7 cellular contexts compared by ENCODE assay signal in the genomic region with DNA sequence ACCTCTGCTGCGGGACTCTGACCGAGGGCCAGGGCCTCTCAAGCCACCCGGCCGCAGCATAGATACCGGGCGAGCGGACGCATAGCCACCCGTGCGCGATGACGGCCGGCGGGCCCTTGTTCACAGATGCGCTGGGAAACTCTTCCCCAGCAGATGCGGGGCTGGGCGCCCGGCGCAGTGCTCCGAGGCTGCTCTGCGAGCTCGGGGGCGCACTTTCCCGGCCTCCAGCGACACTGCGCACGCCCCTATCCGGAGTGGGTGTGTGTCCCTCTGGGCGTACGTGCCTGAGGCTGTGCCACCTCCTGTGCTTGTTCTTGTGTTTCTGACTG.
DNase-seq lines count a peak whose midpoint lies in the region; ATAC-seq and TF ChIP-seq lines count a peak whose summit lies in the region.

No MANE protein-coding gene starts in this region.

- peak overlapping the region; percentile 65 for H3K4me3 Mint-ChIP-seq in central memory CD8-positive, alpha-beta T cell
- peak overlapping the region; percentile 56 for H3K4me3 Mint-ChIP-seq in mesothelial cell of epicardium
- peak overlapping the region in 2 of 5 donors; percentile 22 to 29 for H3K4me3 Mint-ChIP-seq in immature natural killer cell

- H3K4me1 Mint-ChIP-seq in central memory CD8-positive, alpha-beta T cell: peaks cover 9% of the 10 kb centered on the region
- H3K4me1 Mint-ChIP-seq in mesothelial cell of epicardium (peaks cover 13% of the 10 kb centered on the region), immature natural killer cell (peaks cover 6 to 8% of the 10 kb centered on the region in 2 donors)

- no peak for DNase-seq in central memory CD8-positive, alpha-beta T cell (ENCODE audit: low spot score in 2 of 2)
- DNase-seq in mesothelial cell of epicardium (ENCODE audit: low spot score in 2 of 2, unreplicated experiment in 2 of 2): peak in 1 of 2 experiments; percentile 42
- no peak for DNase-seq in NCI-H2107 (lab: John Stamatoyannopoulos, UW)
- no peak for DNase-seq in OCI-M2 (lab: John Stamatoyannopoulos, UW; ENCODE audit: unreplicated experiment)
- no peak for DNase-seq in immature natural killer cell

- no peaks in the 10 kb centered on the region for H3K36me3 Mint-ChIP-seq in central memory CD8-positive, alpha-beta T cell (ENCODE audit: insufficient read depth)
- no peaks in the 10 kb centered on the region for H3K36me3 Mint-ChIP-seq in mesothelial cell of epicardium
- peaks cover 0 to 5% (median 0%) of the 10 kb centered on the region in 3 donors for H3K36me3 Mint-ChIP-seq in immature natural killer cell

- H3K9me3 Mint-ChIP-seq in central memory CD8-positive, alpha-beta T cell: no peaks in the 10 kb centered on the region
- H3K9me3 Mint-ChIP-seq in mesothelial cell of epicardium (no peaks in the 10 kb centered on the region), immature natural killer cell (no peaks in the 10 kb centered on the region)

- TF ChIP-seq CTCF in mesothelial cell of epicardium (IDR thresholded peaks at IDR 0.05; ENCODE audit: unreplicated experiment): no peak

- H3K27me3 Mint-ChIP-seq in central memory CD8-positive, alpha-beta T cell: peaks cover 87% of the 10 kb centered on the region
- peaks cover 100% of the 10 kb centered on the region for H3K27me3 Mint-ChIP-seq in mesothelial cell of epicardium (ENCODE audit: low read depth)
- peaks cover 11 to 57% (median 29%) of the 10 kb centered on the region in 3 donors for H3K27me3 Mint-ChIP-seq in immature natural killer cell (ENCODE audit: low read depth in 3 of 3)

- ATAC-seq in GM18520 (IDR thresholded peaks at IDR 0.05; ENCODE audit: unreplicated experiment): peak; percentile 17
- peak; percentile 40 for ATAC-seq in HG03045 (IDR thresholded peaks at IDR 0.05; ENCODE audit: unreplicated experiment)
- peak; percentile 66 for ATAC-seq in central memory CD8-positive, alpha-beta T cell (replicated peaks; ENCODE audit: extremely low read depth, poor library complexity, severe bottlenecking)

- no peak overlapping the region for H3K27ac Mint-ChIP-seq in central memory CD8-positive, alpha-beta T cell (ENCODE audit: low read depth)
- no peak overlapping the region for H3K27ac Mint-ChIP-seq in mesothelial cell of epicardium
- H3K27ac Mint-ChIP-seq in immature natural killer cell: no peak overlapping the region
